10 cellular contexts compared by ENCODE assay signal in genomic region chr5:172789687-172790495, GRCh38. TPM values are rescaled to one million over a fixed set of nuclear protein-coding genes. Genes with fewer than 3 reads are reported as not detected.
DNase-seq lines count a peak whose midpoint lies in the region; ATAC-seq and TF ChIP-seq lines count a peak whose summit lies in the region.
"Had no signal": no experiment of that assay in that cellular context is flagged by ENCODE, and none has a peak within 500 bp of the region (broad histone marks: within the 10 kb centered on the region; RNA-seq: fewer than 3 reads in every experiment).

No MANE protein-coding gene starts in this region.

- H3K27me3 Mint-ChIP-seq in CD8-positive, alpha-beta memory T cell: no peaks in the 10 kb centered on the region
- H3K27me3 Mint-ChIP-seq: stimulated activated naive B cell treated with anti-CD40 and anti-IgM and Interleukin-4, amounts not matched to agents 10 μg/mL and 1 μg/mL and 100 μg/mL, for 72 hours had no signal

- H3K27ac ChIP-seq in CD8-positive, alpha-beta memory T cell (ENCODE audit: low read depth, low read length): peak overlapping the region; percentile 82
- H3K27ac ChIP-seq in right cardiac atrium (ENCODE audit: low read length): peak overlapping the region; percentile 91
- peak overlapping the region; percentile 50 to 69 (median 60) for H3K27ac ChIP-seq in sigmoid colon

- H3K36me3 Mint-ChIP-seq in CD8-positive, alpha-beta memory T cell: no peaks in the 10 kb centered on the region

- H3K9me3 ChIP-seq in CD8-positive, alpha-beta memory T cell (ENCODE audit: low read length): no peaks in the 10 kb centered on the region
- no peaks in the 10 kb centered on the region for H3K9me3 ChIP-seq in adipocyte (ENCODE audit: control insufficient read depth, low read length)
- H3K9me3 ChIP-seq in right cardiac atrium (ENCODE audit: control insufficient read depth, low read length): no peaks in the 10 kb centered on the region
- H3K9me3 ChIP-seq in sigmoid colon: no peaks in the 10 kb centered on the region

- no peaks in the 10 kb centered on the region for H3K27me3 ChIP-seq in CD8-positive, alpha-beta memory T cell (ENCODE audit: insufficient read depth, low read length, poor library complexity, severe bottlenecking)
- no peaks in the 10 kb centered on the region for H3K27me3 ChIP-seq in adipocyte (replicated peaks; ENCODE audit: control insufficient read depth, insufficient read depth, low read length)
- H3K27me3 ChIP-seq in right cardiac atrium (ENCODE audit: control insufficient read depth, insufficient read depth): no peaks in the 10 kb centered on the region
- H3K27me3 ChIP-seq in sigmoid colon: no peaks in the 10 kb centered on the region

- no peak for TF ChIP-seq CTCF in sigmoid colon (IDR thresholded peaks at IDR 0.05)

- CTCF ChIA-PET in CD8-positive, alpha-beta memory T cell (lab: Charles Lee): interaction anchor here (1.3 kb wide), 1 partner anchor 18 kb away, joined by 3 read pairs; no protein-coding TSS in a partner anchor

- no peak for TF ChIP-seq POLR2A in sigmoid colon (IDR thresholded peaks at IDR 0.05)

- H3K9me3 Mint-ChIP-seq in CD8-positive, alpha-beta memory T cell: no peaks in the 10 kb centered on the region

- H3K4me3 ChIP-seq in CD8-positive, alpha-beta memory T cell (ENCODE audit: low read length): no peak overlapping the region
- H3K4me3 ChIP-seq in adipocyte (ENCODE audit: low read length) (peak overlapping the region; percentile 43), right cardiac atrium (ENCODE audit: low read length) (no peak overlapping the region), sigmoid colon (no peak overlapping the region)

- 55% methylated on average over 9 of the region's 9 CpGs for WGBS in right cardiac atrium
- WGBS in sigmoid colon, 2 donors: 74 to 77% methylated on average over 9 of the region's 9 CpGs

- no peaks in the 10 kb centered on the region for H3K36me3 ChIP-seq in CD8-positive, alpha-beta memory T cell (ENCODE audit: insufficient read depth, low read length)
- H3K36me3 ChIP-seq in adipocyte (ENCODE audit: control insufficient read depth, insufficient read depth, low read length, severe bottlenecking) (no peaks in the 10 kb centered on the region), sigmoid colon (no peaks in the 10 kb centered on the region)

- POLR2A ChIA-PET in CD8-positive, alpha-beta memory T cell (lab: Charles Lee): no interaction called here

- TF ChIP-seq EP300 in sigmoid colon (IDR thresholded peaks at IDR 0.05): no peak

- H3K27ac Mint-ChIP-seq in CD8-positive, alpha-beta memory T cell: no peak overlapping the region

- intact Hi-C loops in right cardiac atrium (cut with DNase I) (no loop called here), sigmoid colon (cut with DNase I) (no loop called here)

- no peak for DNase-seq in CD8-positive, alpha-beta memory T cell
- DNase-seq in adipocyte (ENCODE audit: low read depth) (peak; percentile 50), right cardiac atrium (peak in 2 of 3 donors; percentile 70 to 75), sigmoid colon (peak; percentile 65), iPS-NIHi11 (ENCODE audit: low spot score) (no peak)
- DNase-seq: activated gamma-delta T cell; stimulated activated naive B cell treated with anti-CD40 and anti-IgM and Interleukin-4, amounts not matched to agents 10 μg/mL and 1 μg/mL and 100 μg/mL, for 72 hours had no signal

- H3K4me1 Mint-ChIP-seq in CD8-positive, alpha-beta memory T cell: peaks cover 0 to 4% (median 1%) of the 10 kb centered on the region in 3 donors

- H3K4me1 ChIP-seq in CD8-positive, alpha-beta memory T cell (ENCODE audit: insufficient read depth, low read length): no peaks in the 10 kb centered on the region
- peaks cover 73% of the 10 kb centered on the region for H3K4me1 ChIP-seq in adipocyte (ENCODE audit: control insufficient read depth, insufficient read depth, low read length)
- H3K4me1 ChIP-seq in right cardiac atrium (ENCODE audit: control insufficient read depth, insufficient read depth, low read length): peaks cover 18% of the 10 kb centered on the region
- peaks cover 0 to 38% (median 28%) of the 10 kb centered on the region in 4 donors for H3K4me1 ChIP-seq in sigmoid colon

- no peak overlapping the region for H3K4me3 Mint-ChIP-seq in CD8-positive, alpha-beta memory T cell
- H3K4me3 Mint-ChIP-seq: stimulated activated naive B cell treated with anti-CD40 and anti-IgM and Interleukin-4, amounts not matched to agents 10 μg/mL and 1 μg/mL and 100 μg/mL, for 72 hours had no signal

- ATAC-seq in right cardiac atrium (peak; percentile 6 to 18), GM21367 (IDR thresholded peaks at IDR 0.05; ENCODE audit: unreplicated experiment) (no peak), HG02610 (IDR thresholded peaks at IDR 0.05; ENCODE audit: unreplicated experiment) (no peak), HG02885 (IDR thresholded peaks at IDR 0.05; ENCODE audit: poor library complexity, unreplicated experiment) (no peak)

- peak overlapping the region; percentile 83 for H3K9ac ChIP-seq in adipocyte (ENCODE audit: low read length)

RNA-seq across cellular contexts. Expression of gene DUSP1, which starts 18.9 kb away (rescaled TPM):
- total RNA-seq in CD8-positive, alpha-beta memory T cell: 10 to 100 TPM in 1 of 2 experiments, 1 to 10 TPM in 1; 9.4 to 10.9 TPM
- 1,007 TPM for polyA plus RNA-seq in CD8-positive, alpha-beta memory T cell
- total RNA-seq in right cardiac atrium: 100 to 1,000 TPM in 2 of 4 donors, 10 to 100 TPM in 2; 81.3 to 247 (median 105) TPM
- polyA plus RNA-seq in right cardiac atrium: 78.7 TPM
- total RNA-seq in sigmoid colon: 1,000 to 10,000 TPM in 1 of 4 donors, 100 to 1,000 TPM in 3; 449 to 1,033 (median 779) TPM
- polyA plus RNA-seq in sigmoid colon: 100 to 1,000 TPM in 2 of 3 donors, 10 to 100 TPM in 1; 99.9 to 253 (median 136) TPM

RNA-seq across cellular contexts. Expression of gene ERGIC1, which starts 44.2 kb away (rescaled TPM):
- total RNA-seq in CD8-positive, alpha-beta memory T cell: 10 to 100 TPM; 39.7 to 39.9 TPM
- polyA plus RNA-seq in CD8-positive, alpha-beta memory T cell: 25.9 TPM
- total RNA-seq in right cardiac atrium (10 to 100 TPM; 75.7 to 96.8 (median 86.9) TPM), sigmoid colon (100 to 1,000 TPM in 1 of 4 donors, 10 to 100 TPM in 3; 80.6 to 117 (median 95.7) TPM)
- polyA plus RNA-seq in right cardiac atrium (73.1 TPM), sigmoid colon (100 to 1,000 TPM; 125 to 160 (median 132) TPM)

Comparison
In these comparisons a context has a peak if more than half of its experiments do, and no peak if none do; other contexts are left out.
1. DNase-seq: peak in adipocyte (single experiment), right cardiac atrium (2 of 3) and sigmoid colon (single experiment); none in CD8-positive, alpha-beta memory T cell (0 of 5) and iPS-NIHi11 (single experiment).
2. ATAC-seq: peak in right cardiac atrium (2 of 2); none in GM21367 (single experiment), HG02610 (single experiment) and HG02885 (single experiment).
3. RNA of gene DUSP1, which starts 18.9 kb away (total RNA-seq): 449 to 1,033 TPM in sigmoid colon and 81.3 to 247 TPM in right cardiac atrium; 9.4 to 10.9 TPM in CD8-positive, alpha-beta memory T cell; every median in the first group is over 4 times any median in the second.
4. Peak in every context shown above with its lines, with median percentiles within 50 percentile points of each other: H3K27ac ChIP-seq.